23 cellular contexts compared by ENCODE assay signal in genomic region chr17:22158364-22158763, GRCh38.
"Had no signal": no experiment of that assay in that cellular context is flagged by ENCODE, and none has a peak within 500 bp of the region (broad histone marks: within the 10 kb centered on the region; RNA-seq: fewer than 3 reads in every experiment).

No MANE protein-coding gene starts in this region.

- FAIRE-seq: endothelial cell of umbilical vein had no signal

- H3K4me1 Mint-ChIP-seq: memory B cell; natural killer cell; stimulated activated naive B cell treated with anti-CD40 and anti-IgM and Interleukin-4, amounts not matched to agents 10 μg/mL and 1 μg/mL and 100 μg/mL, for 72 hours had no signal

- DNase-seq: dermis blood vessel endothelial cell; effector memory CD4-positive, alpha-beta T cell; esophagus squamous epithelium; foreskin melanocyte; head of caudate nucleus; natural killer cell; occipital lobe; ovary; posterior cingulate gyrus; psoas muscle; right cardiac atrium; stimulated activated CD4-positive, alpha-beta T cell treated with anti-CD3 and anti-CD28 coated beads, Interleukin-15, amount 100 ng/mL, for 24 hours; stimulated activated CD4-positive, alpha-beta T cell treated with anti-CD3 and anti-CD28 coated beads, Interleukin-2, amount 100 ng/mL, for 48 hours; stimulated activated naive B cell treated with anti-CD40 and anti-IgM and Interleukin-4, amounts not matched to agents 10 μg/mL and 1 μg/mL and 100 μg/mL, for 72 hours had no signal

- ATAC-seq: natural killer cell; right cardiac atrium; stimulated activated naive B cell treated with anti-CD40 and anti-IgM and Interleukin-4, amounts not matched to agents 10 μg/mL and 1 μg/mL and 100 μg/mL, for 72 hours had no signal

- H3K36me3 ChIP-seq: esophagus squamous epithelium, ovary, thoracic aorta, tibial nerve, vagina had no signal

- H3K27ac Mint-ChIP-seq: memory B cell; natural killer cell; stimulated activated naive B cell treated with anti-CD40 and anti-IgM and Interleukin-4, amounts not matched to agents 10 μg/mL and 1 μg/mL and 100 μg/mL, for 72 hours; stimulated activated naive CD8-positive, alpha-beta T cell treated with anti-CD3 and anti-CD28 coated beads, Interleukin-15, Interleukin-2, amounts not matched to agents 100 ng/mL and 50 ng/mL, for 24 hours had no signal

- H3K36me3 Mint-ChIP-seq: memory B cell; natural killer cell; stimulated activated naive B cell treated with anti-CD40 and anti-IgM and Interleukin-4, amounts not matched to agents 10 μg/mL and 1 μg/mL and 100 μg/mL, for 72 hours had no signal

- H3K27me3 ChIP-seq: esophagus squamous epithelium, ovary, tibial nerve, vagina had no signal

- H3K27ac ChIP-seq: coronary artery, esophagus squamous epithelium, ovary, psoas muscle, skin epidermis, thoracic aorta, tibial nerve, vagina had no signal

- H3K4me3 ChIP-seq: coronary artery, esophagus squamous epithelium, lung, ovary, psoas muscle, skin epidermis, thoracic aorta, tibial nerve, vagina had no signal

- H3K27me3 Mint-ChIP-seq: memory B cell; stimulated activated naive B cell treated with anti-CD40 and anti-IgM and Interleukin-4, amounts not matched to agents 10 μg/mL and 1 μg/mL and 100 μg/mL, for 72 hours; stimulated activated naive CD8-positive, alpha-beta T cell treated with anti-CD3 and anti-CD28 coated beads, Interleukin-15, Interleukin-2, amounts not matched to agents 100 ng/mL and 50 ng/mL, for 24 hours had no signal

- H3K4me3 Mint-ChIP-seq: memory B cell; natural killer cell; stimulated activated naive B cell treated with anti-CD40 and anti-IgM and Interleukin-4, amounts not matched to agents 10 μg/mL and 1 μg/mL and 100 μg/mL, for 72 hours; stimulated activated naive CD8-positive, alpha-beta T cell treated with anti-CD3 and anti-CD28 coated beads, Interleukin-15, Interleukin-2, amounts not matched to agents 100 ng/mL and 50 ng/mL, for 24 hours had no signal

- H3K9me3 ChIP-seq: esophagus squamous epithelium, ovary, psoas muscle, thoracic aorta, tibial nerve, vagina had no signal

- H3K4me1 ChIP-seq: esophagus squamous epithelium, psoas muscle, tibial nerve, vagina had no signal
